In genomic region chr17:50731575-50732460, GRCh38 we compare ENCODE assay signal across 15 cellular contexts. TPM values are rescaled to one million over a fixed set of nuclear protein-coding genes. Genes with fewer than 3 reads are reported as not detected.
A peak's percentile ranks its signal among the peaks of the same experiment; 100 is the strongest.
DNase-seq lines count a peak whose midpoint lies in the region; ATAC-seq, FAIRE-seq and TF ChIP-seq lines count a peak whose summit lies in the region.
"Had no signal": no experiment of that assay in that cellular context is flagged by ENCODE, and none has a peak within 500 bp of the region (broad histone marks: within the 10 kb centered on the region; RNA-seq: fewer than 3 reads in every experiment).

No MANE protein-coding gene starts in this region.

- no peak for TF ChIP-seq CTCF in psoas muscle (IDR thresholded peaks at IDR 0.05)

- intact Hi-C loops in psoas muscle (cut with DNase I), result no loop called here

- H3K4me1 ChIP-seq in psoas muscle, result peaks cover 54% of the 10 kb centered on the region

- 71 to 78% (median 73%) methylated on average over 7 of the region's 7 CpGs for WGBS in psoas muscle, 3 donors

- H3K27ac ChIP-seq in psoas muscle, result peak overlapping the region; percentile 6
- H3K27ac ChIP-seq: brain microvascular endothelial cell had no signal

- CTCF ChIA-PET in activated CD8-positive, alpha-beta memory T cell treated with anti-CD3 and anti-CD28 coated beads, Interleukin-2, amount 10 ng/mL, durations not matched to agents 7 days and 5 days (lab: Charles Lee), result interaction anchor here (0.6 to 1.0 kb wide), 2 partner anchors 90 to 225 kb away, joined by 3 read pairs; no protein-coding TSS in a partner anchor

- ATAC-seq in activated CD8-positive, alpha-beta memory T cell treated with anti-CD3 and anti-CD28 coated beads, Interleukin-2, amount 10 ng/mL, durations not matched to agents 7 days and 5 days, result peak; percentile 31
- peak; percentile 28 for ATAC-seq in T-helper 17 cell
- ATAC-seq in effector memory CD8-positive, alpha-beta T cell (replicated peaks), result peak; percentile 64
- peak in 1 of 4 donors; percentile 18 for ATAC-seq in psoas muscle
- ATAC-seq: sciatic nerve had no signal

- H3K27ac Mint-ChIP-seq in activated CD8-positive, alpha-beta memory T cell treated with anti-CD3 and anti-CD28 coated beads, Interleukin-2, amount 10 ng/mL, durations not matched to agents 7 days and 5 days, result peak overlapping the region; percentile 65
- peak overlapping the region; percentile 70 for H3K27ac Mint-ChIP-seq in T-helper 17 cell
- peak overlapping the region; percentile 75 to 83 for H3K27ac Mint-ChIP-seq in effector memory CD8-positive, alpha-beta T cell
- H3K27ac Mint-ChIP-seq: type B pancreatic cell had no signal

- no peaks in the 10 kb centered on the region for H3K9me3 Mint-ChIP-seq in activated CD8-positive, alpha-beta memory T cell treated with anti-CD3 and anti-CD28 coated beads, Interleukin-2, amount 10 ng/mL, durations not matched to agents 7 days and 5 days (ENCODE audit: low read depth)
- no peaks in the 10 kb centered on the region for H3K9me3 Mint-ChIP-seq in effector memory CD8-positive, alpha-beta T cell
- H3K9me3 Mint-ChIP-seq: type B pancreatic cell had no signal

- peaks cover 26% of the 10 kb centered on the region for H3K36me3 Mint-ChIP-seq in activated CD8-positive, alpha-beta memory T cell treated with anti-CD3 and anti-CD28 coated beads, Interleukin-2, amount 10 ng/mL, durations not matched to agents 7 days and 5 days
- peaks cover 4% of the 10 kb centered on the region for H3K36me3 Mint-ChIP-seq in T-helper 17 cell (ENCODE audit: low read depth)
- peaks cover 21% of the 10 kb centered on the region for H3K36me3 Mint-ChIP-seq in effector memory CD8-positive, alpha-beta T cell (ENCODE audit: insufficient read depth)

- DNase-seq in activated CD8-positive, alpha-beta memory T cell treated with anti-CD3 and anti-CD28 coated beads, Interleukin-2, amount 10 ng/mL, durations not matched to agents 7 days and 5 days, result no peak
- no peak for DNase-seq in activated CD8-positive, alpha-beta memory T cell treated with anti-CD3 and anti-CD28 coated beads, Interleukin-2, amount 50 U/mL, for 4 hours
- no peak for DNase-seq in T-helper 17 cell
- DNase-seq in effector memory CD8-positive, alpha-beta T cell, result peak in 1 of 3 experiments; percentile 9
- no peak for DNase-seq in psoas muscle
- DNase-seq in NCI-H345 treated with DMSO at 0.1 percent for 48 hours (lab: John Stamatoyannopoulos, UW; ENCODE audit: unreplicated experiment), result no peak
- DNase-seq in frontal cortex (ENCODE audit: low spot score in 2 of 2), result no peak
- no peak for DNase-seq in HPDE6-E6E7 (ENCODE audit: extremely low spot score)
- DNase-seq: brain microvascular endothelial cell; HCEC 1CT; NCI-H187; NK-92 treated with Interleukin-12 subunit alpha and Interleukin-12 subunit beta, amount 100 ng/mL, for 24 hours had no signal

- FAIRE-seq in frontal cortex (lab: Jason Lieb, UNC), result no peak
- FAIRE-seq: GM19239 had no signal

- peaks cover 63% of the 10 kb centered on the region for H3K4me1 Mint-ChIP-seq in activated CD8-positive, alpha-beta memory T cell treated with anti-CD3 and anti-CD28 coated beads, Interleukin-2, amount 10 ng/mL, durations not matched to agents 7 days and 5 days
- H3K4me1 Mint-ChIP-seq in T-helper 17 cell, result peaks cover 34% of the 10 kb centered on the region
- H3K4me1 Mint-ChIP-seq in effector memory CD8-positive, alpha-beta T cell (ENCODE audit: low read depth in 2 of 2), result peaks cover 43 to 55% of the 10 kb centered on the region in 2 donors

- H3K9me3 ChIP-seq in T-helper 17 cell (ENCODE audit: control insufficient read depth, low read length, poor library complexity, severe bottlenecking), result no peaks in the 10 kb centered on the region
- H3K9me3 ChIP-seq in psoas muscle, result no peaks in the 10 kb centered on the region

- no peak overlapping the region for H3K4me3 Mint-ChIP-seq in activated CD8-positive, alpha-beta memory T cell treated with anti-CD3 and anti-CD28 coated beads, Interleukin-2, amount 10 ng/mL, durations not matched to agents 7 days and 5 days
- peak overlapping the region; percentile 33 for H3K4me3 Mint-ChIP-seq in T-helper 17 cell
- H3K4me3 Mint-ChIP-seq in effector memory CD8-positive, alpha-beta T cell, result peak overlapping the region; percentile 40 to 62
- H3K4me3 Mint-ChIP-seq: type B pancreatic cell had no signal

- H3K36me3 ChIP-seq in psoas muscle (ENCODE audit: insufficient read depth in 1 of 2, low read depth in 1 of 2), result no peaks in the 10 kb centered on the region
- H3K36me3 ChIP-seq: brain microvascular endothelial cell had no signal

- H3K27me3 ChIP-seq in psoas muscle (ENCODE audit: insufficient read depth in 3 of 3, low read length in 2 of 3), result no peaks in the 10 kb centered on the region
- H3K27me3 ChIP-seq: brain microvascular endothelial cell had no signal

- H3K27me3 Mint-ChIP-seq in activated CD8-positive, alpha-beta memory T cell treated with anti-CD3 and anti-CD28 coated beads, Interleukin-2, amount 10 ng/mL, durations not matched to agents 7 days and 5 days, result no peaks in the 10 kb centered on the region
- H3K27me3 Mint-ChIP-seq in T-helper 17 cell, result no peaks in the 10 kb centered on the region
- H3K27me3 Mint-ChIP-seq in effector memory CD8-positive, alpha-beta T cell, result no peaks in the 10 kb centered on the region
- H3K27me3 Mint-ChIP-seq: type B pancreatic cell had no signal

- no peak overlapping the region for H3K4me3 ChIP-seq in psoas muscle

RNA-seq across cellular contexts. Expression of gene LUC7L3, which starts 12.4 kb away (rescaled TPM):
- total RNA-seq in activated CD8-positive, alpha-beta memory T cell treated with anti-CD3 and anti-CD28 coated beads, Interleukin-2, amount 10 ng/mL, durations not matched to agents 7 days and 5 days, result 100 to 1,000 TPM; 147 to 193 TPM
- 100 to 1,000 TPM; 129 to 155 TPM for total RNA-seq in T-helper 17 cell
- total RNA-seq in psoas muscle, result 10 to 100 TPM; 25.4 to 55.9 (median 49.9) TPM
- polyA plus RNA-seq in psoas muscle, result 100 to 1,000 TPM in 1 of 3 donors, 10 to 100 TPM in 2; 33.4 to 108 (median 49.2) TPM
- 115 TPM for total RNA-seq in frontal cortex

RNA-seq across cellular contexts. Expression of gene ANKRD40, which starts 24.1 kb away (rescaled TPM):
- total RNA-seq in activated CD8-positive, alpha-beta memory T cell treated with anti-CD3 and anti-CD28 coated beads, Interleukin-2, amount 10 ng/mL, durations not matched to agents 7 days and 5 days, result 10 to 100 TPM; 30.5 to 39.3 TPM
- total RNA-seq in T-helper 17 cell (10 to 100 TPM; 24.3 to 25.6 TPM), psoas muscle (100 to 1,000 TPM in 3 of 4 donors, 10 to 100 TPM in 1; 91.8 to 132 (median 112) TPM), frontal cortex (28.9 TPM)
- polyA plus RNA-seq in psoas muscle, result 100 to 1,000 TPM in 1 of 3 donors, 10 to 100 TPM in 2; 42.6 to 155 (median 46.6) TPM

RNA-seq across cellular contexts. Expression of gene ANKRD40CL, which starts 35.5 kb away (rescaled TPM):
- not detected for total RNA-seq in activated CD8-positive, alpha-beta memory T cell treated with anti-CD3 and anti-CD28 coated beads, Interleukin-2, amount 10 ng/mL, durations not matched to agents 7 days and 5 days
- total RNA-seq in T-helper 17 cell (not detected), psoas muscle (not detected), frontal cortex (not detected)
- polyA plus RNA-seq in psoas muscle, result not detected
- total RNA-seq: sciatic nerve had no signal
